ENCODE assay signal across 8 cellular contexts in the genomic region with DNA sequence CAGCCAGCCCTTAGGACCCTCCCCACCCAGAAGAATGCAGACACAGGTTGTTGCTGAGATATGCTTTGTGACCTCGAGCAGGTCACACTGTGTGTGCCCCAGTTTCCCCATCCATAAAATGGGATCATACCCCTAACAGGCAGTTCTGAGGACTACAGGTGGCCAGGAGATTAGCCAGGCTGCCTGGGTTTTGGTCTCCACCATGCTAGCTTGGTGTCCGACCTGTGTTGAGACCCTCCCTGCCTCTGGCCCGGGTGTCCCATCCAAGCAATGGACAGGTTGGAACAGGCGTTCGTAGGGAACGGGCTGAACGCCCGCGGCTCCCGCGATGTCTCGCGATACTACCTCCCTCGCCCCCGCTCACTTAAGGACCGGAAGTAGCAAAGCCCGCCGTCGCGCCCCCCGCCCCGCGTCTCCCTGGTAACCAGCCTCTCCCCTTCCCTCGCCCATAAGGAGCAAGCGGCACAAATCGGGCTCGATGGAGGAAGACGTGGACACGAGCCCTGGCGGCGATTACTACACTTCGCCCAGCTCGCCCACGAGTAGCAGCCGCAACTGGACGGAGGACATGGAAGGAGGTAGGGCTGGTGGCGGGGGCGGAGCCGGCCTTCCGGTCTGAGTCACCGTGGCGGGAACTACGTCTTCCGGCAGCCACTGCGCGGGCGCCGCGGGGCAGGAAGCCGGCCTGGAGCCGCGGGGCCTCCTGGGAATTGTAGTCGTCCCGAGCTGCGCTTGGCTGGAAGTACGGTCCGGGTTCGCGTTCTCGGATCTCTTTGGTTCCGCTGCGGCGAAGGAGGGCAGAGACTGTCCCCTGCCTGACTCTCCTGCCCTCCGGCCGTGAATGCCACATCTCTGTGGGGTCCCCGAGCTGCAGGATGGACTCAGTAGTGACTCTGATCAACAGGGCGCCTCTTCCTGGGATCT. TPM values are rescaled to one million over a fixed set of nuclear protein-coding genes. Genes with fewer than 3 reads are reported as not detected.
A peak's percentile ranks its signal among the peaks of the same experiment; 100 is the strongest.
DNase-seq lines count a peak whose midpoint lies in the region; ATAC-seq, FAIRE-seq and TF ChIP-seq lines count a peak whose summit lies in the region.

No MANE protein-coding gene starts in this region.

- intact Hi-C loops in mammary epithelial cell (cut with micrococcal nuclease) = loop anchor here (1.0 to 2.0 kb wide), 2 partner anchors 16 to 68 kb away; a partner anchor contains a TSS

- peak overlapping the region; percentile 82 for H3K4me2 ChIP-seq in mammary epithelial cell (ENCODE audit: insufficient read depth, low read depth, low read length)

- TSS peak; percentile 28 for BruUV-seq in mammary epithelial cell (replicated peaks; lab: Mats Ljungman, UMichigan)

- H3K4me3 ChIP-seq in mammary epithelial cell (replicated peaks in 1 of 3; ENCODE audit: insufficient read depth in 1 of 3, low read depth in 2 of 3, low read length in 3 of 3) (peak overlapping the region; percentile 24 to 51 (median 49)), iPS-20b (ENCODE audit: low read length) (peak overlapping the region; percentile 76), skeletal muscle tissue (ENCODE audit: low read length in 3 of 3) (peak overlapping the region; percentile 62 to 75 (median 66))

- H3K36me3 ChIP-seq in mammary epithelial cell (ENCODE audit: insufficient read depth, low read length) (peaks cover 16% of the 10 kb centered on the region), iPS-20b (ENCODE audit: insufficient read depth, low read depth, low read length) (no peaks in the 10 kb centered on the region), skeletal muscle tissue (ENCODE audit: control insufficient read depth in 3 of 3, insufficient read depth in 3 of 3, low read length in 3 of 3) (peaks cover 30 to 39% (median 33%) of the 10 kb centered on the region in 3 donors)

- CTCF ChIA-PET in mammary epithelial cell (lab: Charles Lee; ENCODE audit: low non-redundant PET) = interaction anchor here (0.6 to 0.7 kb wide), 2 partner anchors 60 to 1220 kb away, joined by 4 to 5 read pairs; no protein-coding TSS in a partner anchor

- FAIRE-seq in urothelium cell line (lab: Jason Lieb, UNC) = no peak

- dilution Hi-C loops in mammary epithelial cell (cut with HindIII; ENCODE audit: low sequenced_read_pairs) = no loop called here

- ATAC-seq in GM18508 (IDR thresholded peaks at IDR 0.05; ENCODE audit: insufficient read depth, unreplicated experiment) = peak; percentile 48
- peak; percentile 86 for ATAC-seq in HG02981 (IDR thresholded peaks at IDR 0.05; ENCODE audit: unreplicated experiment)

- peak; percentile 83 for DNase-seq in NCI-H2107 (lab: John Stamatoyannopoulos, UW)
- DNase-seq in mammary epithelial cell = peak; percentile 94
- no peak for DNase-seq in urothelium cell line (ENCODE audit: low spot score)

- no peaks in the 10 kb centered on the region for H4K20me1 ChIP-seq in mammary epithelial cell (ENCODE audit: insufficient read depth, low read length)

- in situ Hi-C loops in mammary epithelial cell (cut with MboI; ENCODE audit: low sequenced_read_pairs in 2 of 2) = loop anchor here in 1 of 2 donors (10.0 kb wide), 1 partner anchor 110 kb away; no protein-coding TSS in a partner anchor

- H3K4me1 ChIP-seq in mammary epithelial cell (ENCODE audit: insufficient read depth, low read length) (peaks cover 12% of the 10 kb centered on the region), iPS-20b (ENCODE audit: insufficient read depth, low read length) (no peaks in the 10 kb centered on the region), skeletal muscle tissue (ENCODE audit: control insufficient read depth in 3 of 3, insufficient read depth in 3 of 3, low read length in 3 of 3) (peaks cover 31 to 45% (median 35%) of the 10 kb centered on the region in 3 donors)

- 9% methylated on average over 17 of the region's 67 CpGs for WGBS in mammary epithelial cell (ENCODE audit: low coverage, missing lambda C conversion rate)

- H3K27ac ChIP-seq in VCaP (peak overlapping the region; percentile 74), mammary epithelial cell (ENCODE audit: insufficient read depth, low read depth, low read length) (peak overlapping the region; percentile 59), iPS-20b (ENCODE audit: low read length) (peak overlapping the region; percentile 74), skeletal muscle tissue (ENCODE audit: low read depth, low read length) (peak overlapping the region; percentile 85)

- TF ChIP-seq CTCF in VCaP (conservative IDR thresholded peaks at IDR 0.05) (no peak), mammary epithelial cell (conservative IDR thresholded peaks at IDR 0.05 in 1 of 2, IDR thresholded peaks at IDR 0.05 in 1 of 2; ENCODE audit: extremely low read depth in 1 of 2, insufficient read depth in 1 of 2, low read depth in 1 of 2, low read length in 2 of 2) (no peak)

- H3K79me2 ChIP-seq in mammary epithelial cell (ENCODE audit: insufficient read depth, low read length) = peaks cover 18% of the 10 kb centered on the region

- peak overlapping the region; percentile 30 for H3K9ac ChIP-seq in mammary epithelial cell (ENCODE audit: insufficient read depth, low read length)
- peak overlapping the region; percentile 85 for H3K9ac ChIP-seq in iPS-20b (ENCODE audit: low read depth, low read length)
- peak overlapping the region; percentile 39 to 83 (median 74) for H3K9ac ChIP-seq in skeletal muscle tissue (ENCODE audit: low read depth in 1 of 3, low read length in 3 of 3)

- H3K27me3 ChIP-seq in mammary epithelial cell (ENCODE audit: insufficient read depth, low read length) = no peaks in the 10 kb centered on the region
- H3K27me3 ChIP-seq in iPS-20b (ENCODE audit: insufficient read depth, low read length) = no peaks in the 10 kb centered on the region
- no peaks in the 10 kb centered on the region for H3K27me3 ChIP-seq in skeletal muscle tissue (ENCODE audit: control insufficient read depth in 3 of 3, insufficient read depth in 3 of 3, low read length in 3 of 3)

- peak overlapping the region; percentile 81 for H2AFZ ChIP-seq in mammary epithelial cell (ENCODE audit: low read depth, low read length)

- peaks cover 2% of the 10 kb centered on the region for H3K9me3 ChIP-seq in mammary epithelial cell (replicated peaks; ENCODE audit: insufficient read depth, low read length)
- H3K9me3 ChIP-seq in iPS-20b (ENCODE audit: insufficient read depth, low read depth, low read length) = no peaks in the 10 kb centered on the region
- H3K9me3 ChIP-seq in skeletal muscle tissue (ENCODE audit: control insufficient read depth in 3 of 3, low read length in 3 of 3) = no peaks in the 10 kb centered on the region

RNA-seq across cellular contexts. Expression of a gene that starts 45.4 kb away (rescaled TPM):
- total RNA-seq in mammary epithelial cell (1 to 10 TPM in 1 of 2 donors, not detected in 1; 2.7 TPM), skeletal muscle tissue (not detected)
- polyA plus RNA-seq in mammary epithelial cell = 0.90 TPM
- not detected for polyA minus RNA-seq in mammary epithelial cell

RNA-seq across cellular contexts. Expression of a gene that starts 48.3 kb away (rescaled TPM):
- total RNA-seq in mammary epithelial cell (1 to 10 TPM in 1 of 2 donors, not detected in 1; 2.7 TPM), skeletal muscle tissue (not detected)
- polyA plus RNA-seq in mammary epithelial cell = not detected
- polyA minus RNA-seq in mammary epithelial cell = not detected

Comparison
In these comparisons a context has a peak if more than half of its experiments do, and no peak if none do; other contexts are left out.
1. H3K9ac ChIP-seq: peak in every context shown above with its lines; median percentile 85 in iPS-20b; 74 in skeletal muscle tissue; 30 in mammary epithelial cell.